Comparison of ENCODE assay signal across 28 cellular contexts in genomic region chr5:160545832-160546231, GRCh38.
A peak's percentile ranks its signal among the peaks of the same experiment; 100 is the strongest.
DNase-seq lines count a peak whose midpoint lies in the region; ATAC-seq, FAIRE-seq and TF ChIP-seq lines count a peak whose summit lies in the region.
"Had no signal": no experiment of that assay in that cellular context is flagged by ENCODE, and none has a peak within 500 bp of the region (broad histone marks: within the 10 kb centered on the region; RNA-seq: fewer than 3 reads in every experiment).

No MANE protein-coding gene starts in this region.

- no peak for TF ChIP-seq CTCF in osteoblast (IDR thresholded peaks at IDR 0.05; ENCODE audit: extremely low read depth, low read depth, low read length)
- no peak for TF ChIP-seq CTCF in tibial artery (IDR thresholded peaks at IDR 0.05)
- TF ChIP-seq CTCF in WTC11 (IDR thresholded peaks at IDR 0.05) = no peak

- peak overlapping the region in 1 of 2 donors; percentile 31 for H3K27ac Mint-ChIP-seq in activated naive CD4-positive, alpha-beta T cell treated with anti-CD3 and anti-CD28 coated beads, Interleukin-2, amount 50 U/mL, for 72 hours
- no peak overlapping the region for H3K27ac Mint-ChIP-seq in WTC11
- H3K27ac Mint-ChIP-seq: activated naive CD4-positive, alpha-beta T cell treated with anti-CD3 and anti-CD28 coated beads, Interleukin-2, amount 10 ng/mL, durations not matched to agents 7 days and 5 days; nephron progenitor cell had no signal

- H3K36me3 ChIP-seq in osteoblast (ENCODE audit: insufficient read depth, low read length) = no peaks in the 10 kb centered on the region
- H3K36me3 ChIP-seq in tibial artery = no peaks in the 10 kb centered on the region
- H3K36me3 ChIP-seq: spleen, thyroid gland had no signal

- H3K79me2 ChIP-seq in osteoblast (ENCODE audit: insufficient read depth, low read length) = no peaks in the 10 kb centered on the region
- H3K79me2 ChIP-seq: parathyroid adenoma had no signal

- ATAC-seq in activated naive CD4-positive, alpha-beta T cell treated with anti-CD3 and anti-CD28 coated beads, Interleukin-2, amount 50 U/mL, for 72 hours = peak; percentile 63 to 88
- ATAC-seq in GM21723 (IDR thresholded peaks at IDR 0.05; ENCODE audit: unreplicated experiment) (peak; percentile 40), GM19455 (IDR thresholded peaks at IDR 0.05; ENCODE audit: unreplicated experiment) (no peak), WTC11 (no peak)
- ATAC-seq: right cardiac atrium had no signal

- DNase-seq in activated naive CD4-positive, alpha-beta T cell treated with anti-CD3 and anti-CD28 coated beads, Interleukin-2, amount 50 U/mL, for 72 hours (ENCODE audit: low spot score in 2 of 2) = no peak
- DNase-seq in activated naive CD4-positive, alpha-beta T cell (lab: John Stamatoyannopoulos, UW) = no peak
- DNase-seq in RCC 7860 (ENCODE audit: low spot score) = peak; percentile 22
- DNase-seq in osteoblast (ENCODE audit: insufficient read length, low spot score, missing footprints) = peak; percentile 18
- DNase-seq in tibial artery = no peak
- no peak for DNase-seq in WTC11 (ENCODE audit: low spot score)
- DNase-seq: activated CD4-positive, alpha-beta T cell treated with anti-CD3 and anti-CD28 coated beads, Interleukin-2, amount 50 U/mL, for 48 hours; activated naive CD4-positive, alpha-beta T cell treated with anti-CD3 and anti-CD28 coated beads, Interleukin-2, amount 10 ng/mL, durations not matched to agents 7 days and 5 days; anterior cingulate cortex; cortex of kidney; EL; kidney; NCI-H1092 treated with DMSO at 0.1 percent for 48 hours; NCI-H2029 treated with DMSO at 0.1 percent for 48 hours; NCI-H2227 treated with DMSO at 0.1 percent for 48 hours; NCI-H69; nephron progenitor cell; right cardiac atrium; spleen; stimulated activated CD4-positive, alpha-beta T cell treated with anti-CD3 and anti-CD28 coated beads, Interleukin-4, amount 100 ng/mL, for 24 hours; stimulated activated naive CD4-positive, alpha-beta T cell treated with Interleukin-2 at 50 U/mL for 16 hours; thyroid gland had no signal

- H3K4me3 ChIP-seq in osteoblast (ENCODE audit: insufficient read depth, low read length) (no peak overlapping the region), tibial artery (no peak overlapping the region)
- H3K4me3 ChIP-seq: lung, spleen, thyroid gland had no signal

- peaks cover 5 to 8% of the 10 kb centered on the region in 2 donors for H3K9me3 Mint-ChIP-seq in activated naive CD4-positive, alpha-beta T cell treated with anti-CD3 and anti-CD28 coated beads, Interleukin-2, amount 50 U/mL, for 72 hours
- no peaks in the 10 kb centered on the region for H3K9me3 Mint-ChIP-seq in WTC11
- H3K9me3 Mint-ChIP-seq: activated naive CD4-positive, alpha-beta T cell treated with anti-CD3 and anti-CD28 coated beads, Interleukin-2, amount 10 ng/mL, durations not matched to agents 7 days and 5 days; nephron progenitor cell had no signal

- POLR2A ChIA-PET in WTC11 (lab: Charles Lee) = no interaction called here

- no peaks in the 10 kb centered on the region for H3K27me3 Mint-ChIP-seq in WTC11 (ENCODE audit: low read depth)

- H3K4me2 ChIP-seq in osteoblast (ENCODE audit: insufficient read depth, low read length) = no peak overlapping the region

- H2AFZ ChIP-seq in osteoblast (ENCODE audit: low read length) = no peak overlapping the region
- H2AFZ ChIP-seq: parathyroid adenoma had no signal

- H3K36me3 Mint-ChIP-seq in activated naive CD4-positive, alpha-beta T cell treated with anti-CD3 and anti-CD28 coated beads, Interleukin-2, amount 50 U/mL, for 72 hours = peaks cover 7 to 11% of the 10 kb centered on the region in 2 donors
- H3K36me3 Mint-ChIP-seq in WTC11 = no peaks in the 10 kb centered on the region
- H3K36me3 Mint-ChIP-seq: activated naive CD4-positive, alpha-beta T cell treated with anti-CD3 and anti-CD28 coated beads, Interleukin-2, amount 10 ng/mL, durations not matched to agents 7 days and 5 days had no signal

- H3K9me3 ChIP-seq in osteoblast (ENCODE audit: low read depth, low read length) (no peaks in the 10 kb centered on the region), tibial artery (peaks cover 0 to 4% (median 0%) of the 10 kb centered on the region in 3 donors)
- H3K9me3 ChIP-seq: thyroid gland had no signal

- H3K27me3 ChIP-seq in osteoblast (ENCODE audit: insufficient read depth, low read length) (no peaks in the 10 kb centered on the region), tibial artery (no peaks in the 10 kb centered on the region)
- H3K27me3 ChIP-seq: thyroid gland had no signal

- H3K4me3 Mint-ChIP-seq in WTC11 = no peak overlapping the region
- H3K4me3 Mint-ChIP-seq: activated naive CD4-positive, alpha-beta T cell treated with anti-CD3 and anti-CD28 coated beads, Interleukin-2, amount 10 ng/mL, durations not matched to agents 7 days and 5 days; nephron progenitor cell had no signal

- no peak overlapping the region for H3K27ac ChIP-seq in osteoblast (ENCODE audit: low read depth, low read length)
- H3K27ac ChIP-seq in tibial artery = no peak overlapping the region
- H3K27ac ChIP-seq: C4-2B, parathyroid adenoma, spleen, thyroid gland had no signal

- intact Hi-C loops in tibial artery (cut with DNase I; ENCODE audit: low total_unique reads) = no loop called here

- no peak for FAIRE-seq in RCC 7860 (lab: Jason Lieb, UNC)
- FAIRE-seq: H1, kidney had no signal

- H3K4me1 ChIP-seq in osteoblast (ENCODE audit: insufficient read depth, low read length) = peaks cover 30% of the 10 kb centered on the region
- H3K4me1 ChIP-seq in tibial artery = no peaks in the 10 kb centered on the region
- H3K4me1 ChIP-seq: parathyroid adenoma, spleen, thyroid gland had no signal

- H3K4me1 Mint-ChIP-seq in WTC11 = peaks cover 6% of the 10 kb centered on the region; the same call in 1 of the 2 replicates
- H3K4me1 Mint-ChIP-seq: activated naive CD4-positive, alpha-beta T cell treated with anti-CD3 and anti-CD28 coated beads, Interleukin-2, amount 10 ng/mL, durations not matched to agents 7 days and 5 days; nephron progenitor cell had no signal

- H4K20me1 ChIP-seq in osteoblast (ENCODE audit: insufficient read depth, low read length) = no peaks in the 10 kb centered on the region

- CTCF ChIA-PET in WTC11 (lab: Charles Lee) = no interaction called here

TF ChIP-seq in WTC11, 78 proteins besides CTCF, POLR2A, EP300 and RAD21 (continues in another document):
- TF ChIP-seq NFE2L1 (CRISPR knock-in tag; IDR thresholded peaks at IDR 0.05) (no peak), ATF6 (CRISPR knock-in tag; IDR thresholded peaks at IDR 0.05) (no peak), IRF2 (CRISPR knock-in tag; IDR thresholded peaks at IDR 0.05; ENCODE audit: borderline replicate concordance, low read depth) (no peak), ZNF281 (CRISPR knock-in tag; IDR thresholded peaks at IDR 0.05) (no peak), FOXP1 (CRISPR knock-in tag; IDR thresholded peaks at IDR 0.05; ENCODE audit: borderline replicate concordance) (no peak), ATF2 (CRISPR knock-in tag; IDR thresholded peaks at IDR 0.05; ENCODE audit: borderline replicate concordance, low read depth) (no peak)

Comparison
In these comparisons a context has a peak if more than half of its experiments do, and no peak if none do; other contexts are left out.
1. ATAC-seq: peak in activated naive CD4-positive, alpha-beta T cell treated with anti-CD3 and anti-CD28 coated beads, Interleukin-2, amount 50 U/mL, for 72 hours (2 of 2) and GM21723 (single experiment); none in GM19455 (single experiment) and WTC11 (single experiment).
2. DNase-seq: peak in RCC 7860 (single experiment) and osteoblast (single experiment); none in activated naive CD4-positive, alpha-beta T cell treated with anti-CD3 and anti-CD28 coated beads, Interleukin-2, amount 50 U/mL, for 72 hours (0 of 2), activated naive CD4-positive, alpha-beta T cell (0 of 4), tibial artery (0 of 2) and WTC11 (single experiment).